ENCODE assay signal across 14 cellular contexts in genomic region chr6:105851181-105851580, GRCh38.
DNase-seq lines count a peak whose midpoint lies in the region; ATAC-seq, FAIRE-seq and TF ChIP-seq lines count a peak whose summit lies in the region.
"Had no signal": no experiment of that assay in that cellular context is flagged by ENCODE, and none has a peak within 500 bp of the region (broad histone marks: within the 10 kb centered on the region; RNA-seq: fewer than 3 reads in every experiment).

No MANE protein-coding gene starts in this region.

- dilution Hi-C loops in IMR-90 (cut with HindIII; ENCODE audit: low sequenced_read_pairs, unreplicated experiment): no loop called here

- H3K9ac ChIP-seq in IMR-90 (ENCODE audit: low read depth, low read length) (no peak overlapping the region), endodermal cell (ENCODE audit: extremely low read depth, low read length, poor library complexity, severe bottlenecking) (no peak overlapping the region), HepG2 (ENCODE audit: insufficient read depth, low read depth, low read length) (no peak overlapping the region)

- peaks cover 5% of the 10 kb centered on the region; the same call in 1 of the 2 replicates for H3K9me1 ChIP-seq in IMR-90 (ENCODE audit: insufficient read depth, low read length)

- TF ChIP-seq POLR2A in IMR-90 (IDR thresholded peaks at IDR 0.05; ENCODE audit: low read depth, low read length): no peak
- TF ChIP-seq POLR2A in HepG2 (IDR thresholded peaks at IDR 0.05; ENCODE audit: insufficient read depth in 1 of 2, low read depth in 2 of 2, low read length in 2 of 2): no peak

- H3K27ac Mint-ChIP-seq in endodermal cell: peak overlapping the region; percentile 22
- H3K27ac Mint-ChIP-seq: activated naive CD4-positive, alpha-beta T cell treated with anti-CD3 and anti-CD28 coated beads, Interleukin-2, amount 50 U/mL, for 72 hours; HFFc6 had no signal

- no peak overlapping the region for H3K56ac ChIP-seq in IMR-90 (ENCODE audit: extremely low read depth, insufficient read depth, low read length)

- 33% methylated on average over 2 of the region's 10 CpGs; no CpG with 5 or more reads in 1 of the 2 experiments for WGBS in IMR-90 (ENCODE audit: extremely low coverage in 2 of 2, insufficient read length in 1 of 2), 2 experiments
- 30 to 41% methylated on average over 4 to 10 of the region's 10 CpGs for WGBS in endodermal cell (ENCODE audit: insufficient coverage in 1 of 2, insufficient read length in 1 of 2), 2 experiments
- WGBS in HepG2 (ENCODE audit: low lambda C conversion rate): 13% methylated on average over 9 of the region's 10 CpGs

- TF ChIP-seq RAD21 in IMR-90 (IDR thresholded peaks at IDR 0.05; ENCODE audit: low read length) (no peak), HepG2 (CRISPR knock-in tag; IDR thresholded peaks at IDR 0.05) (no peak)

- BruUV-seq in IMR-90 (replicated peaks; lab: Mats Ljungman, UMichigan): no TSS peak
- BruUV-seq in HepG2 (replicated peaks; lab: Mats Ljungman, UMichigan): no TSS peak

- H3K27ac ChIP-seq in IMR-90 (ENCODE audit: insufficient read depth, low read length) (no peak overlapping the region), endodermal cell (ENCODE audit: low read depth, low read length) (no peak overlapping the region), lower lobe of right lung (no peak overlapping the region), HepG2 (ENCODE audit: extremely low read length, insufficient read depth, low read length) (no peak overlapping the region), RWPE1 (no peak overlapping the region)

- H4K5ac ChIP-seq in IMR-90 (ENCODE audit: low read depth, low read length): no peak overlapping the region

- H3K4me1 ChIP-seq in IMR-90 (ENCODE audit: control insufficient read depth, insufficient read depth, low read length) (peaks cover 8% of the 10 kb centered on the region), endodermal cell (ENCODE audit: control insufficient read depth, insufficient read depth, low read length) (peaks cover 12% of the 10 kb centered on the region), lower lobe of right lung (peaks cover 6% of the 10 kb centered on the region), HepG2 (ENCODE audit: insufficient read depth, low read length) (no peaks in the 10 kb centered on the region)

- no peak overlapping the region for H4K91ac ChIP-seq in IMR-90 (ENCODE audit: insufficient read depth, low read depth, low read length)

- H3K4ac ChIP-seq in IMR-90 (ENCODE audit: low read depth, low read length): no peak overlapping the region

- H3K36me3 Mint-ChIP-seq in endodermal cell (ENCODE audit: low read depth): peaks cover 4% of the 10 kb centered on the region
- H3K36me3 Mint-ChIP-seq: activated naive CD4-positive, alpha-beta T cell treated with anti-CD3 and anti-CD28 coated beads, Interleukin-2, amount 50 U/mL, for 72 hours had no signal

- H2BK15ac ChIP-seq in IMR-90 (ENCODE audit: low read depth, low read length): no peak overlapping the region

- peaks cover 19% of the 10 kb centered on the region for H3K9me3 Mint-ChIP-seq in endodermal cell
- H3K9me3 Mint-ChIP-seq: activated naive CD4-positive, alpha-beta T cell treated with anti-CD3 and anti-CD28 coated beads, Interleukin-2, amount 50 U/mL, for 72 hours; HFFc6 had no signal

- peak overlapping the region in 1 of 2 experiments; percentile 39; a peak in 1 of 4 replicates for H4K8ac ChIP-seq in IMR-90 (ENCODE audit: low read depth in 2 of 2, low read length in 2 of 2)

- H3K27me3 ChIP-seq in IMR-90 (ENCODE audit: control insufficient read depth, insufficient read depth, low read length) (no peaks in the 10 kb centered on the region), endodermal cell (ENCODE audit: control insufficient read depth, insufficient read depth, low read length, poor library complexity, severe bottlenecking) (no peaks in the 10 kb centered on the region), lower lobe of right lung (ENCODE audit: low read depth) (no peaks in the 10 kb centered on the region), HepG2 (ENCODE audit: control insufficient read depth in 1 of 2, insufficient read depth in 2 of 2, low read length in 2 of 2) (peaks cover 0 to 27% of the 10 kb centered on the region in 2 experiments; a peak in 2 of 5 replicates)

- no peaks in the 10 kb centered on the region for H4K20me1 ChIP-seq in IMR-90 (ENCODE audit: insufficient read depth, low read length)
- H4K20me1 ChIP-seq in HepG2 (ENCODE audit: insufficient read depth, low read length): no peaks in the 10 kb centered on the region

- H3K79me1 ChIP-seq in IMR-90 (ENCODE audit: low read depth in 1 of 2, low read length in 2 of 2): no peaks in the 10 kb centered on the region

- no peaks in the 10 kb centered on the region for H3K9me3 ChIP-seq in IMR-90 (ENCODE audit: control insufficient read depth, insufficient read depth, low read length)
- H3K9me3 ChIP-seq in endodermal cell (ENCODE audit: control insufficient read depth, low read length): peaks cover 6% of the 10 kb centered on the region
- no peaks in the 10 kb centered on the region for H3K9me3 ChIP-seq in lower lobe of right lung
- H3K9me3 ChIP-seq in HepG2 (ENCODE audit: low read length): no peaks in the 10 kb centered on the region

- TF ChIP-seq CTCF in IMR-90 (conservative IDR thresholded peaks at IDR 0.05; ENCODE audit: low read depth, low read length) (no peak), endodermal cell (conservative IDR thresholded peaks at IDR 0.05) (no peak), lower lobe of right lung (IDR thresholded peaks at IDR 0.05) (no peak), HepG2 (CRISPR knock-in tag; IDR thresholded peaks at IDR 0.05) (no peak), RWPE1 (conservative IDR thresholded peaks at IDR 0.05; ENCODE audit: low read depth) (no peak)

- H3K18ac ChIP-seq in IMR-90 (ENCODE audit: low read depth, low read length): no peak overlapping the region

- H2BK120ac ChIP-seq in IMR-90 (ENCODE audit: low read depth, low read length): peak overlapping the region; percentile 40; the same call in 1 of the 2 replicates

- no peak overlapping the region for H2BK20ac ChIP-seq in IMR-90 (ENCODE audit: low read depth, low read length)

- H3K4me3 ChIP-seq in IMR-90 (ENCODE audit: insufficient read depth, low read depth, low read length) (no peak overlapping the region), endodermal cell (ENCODE audit: low read length) (peak overlapping the region; percentile 38), lower lobe of right lung (no peak overlapping the region), HepG2 (replicated peaks in 1 of 3; ENCODE audit: insufficient read depth in 1 of 3, low read depth in 2 of 3, low read length in 3 of 3) (no peak overlapping the region)

- CTCF ChIA-PET in IMR-90 (lab: Yijun Ruan, JAX): no interaction called here
- CTCF ChIA-PET in HepG2 (lab: Yijun Ruan, JAX; ENCODE audit: low intra/inter-chr PET ratio, low total read pairs): no interaction called here
- CTCF ChIA-PET in RWPE1 (lab: Yijun Ruan, JAX): no interaction called here

- H2AK5ac ChIP-seq in IMR-90 (ENCODE audit: low read depth, low read length): no peak overlapping the region

- H3K4me2 ChIP-seq in IMR-90 (ENCODE audit: low read depth, low read length) (no peak overlapping the region), HepG2 (ENCODE audit: low read depth, low read length) (no peak overlapping the region)

- H3K23ac ChIP-seq in IMR-90 (ENCODE audit: low read depth, low read length): no peak overlapping the region

- intact Hi-C loops in IMR-90 (cut with micrococcal nuclease): no loop called here
- intact Hi-C loops in lower lobe of right lung (cut with DNase I): no loop called here
- intact Hi-C loops in HepG2 (cut with micrococcal nuclease; ENCODE audit: unreplicated experiment): no loop called here

- no peak for FAIRE-seq in HepG2 (lab: Jason Lieb, UNC)
- FAIRE-seq: bronchial epithelial cell had no signal

- peak; percentile 70 for ATAC-seq in IMR-90 (ENCODE audit: low read depth)
- ATAC-seq in lower lobe of right lung: peak; percentile 41 to 61
- ATAC-seq in HepG2: no peak
- no peak for ATAC-seq in HG03460 (IDR thresholded peaks at IDR 0.05; ENCODE audit: unreplicated experiment)
- ATAC-seq: activated naive CD4-positive, alpha-beta T cell treated with anti-CD3 and anti-CD28 coated beads, Interleukin-2, amount 50 U/mL, for 72 hours had no signal

- H3K4me3 Mint-ChIP-seq in endodermal cell: no peak overlapping the region
- H3K4me3 Mint-ChIP-seq: HFFc6 had no signal

- POLR2A ChIA-PET in IMR-90 (lab: Charles Lee; ENCODE audit: unreplicated experiment) (no interaction called here), HepG2 (lab: Yijun Ruan, JAX) (no interaction called here), RWPE1 (lab: Yijun Ruan, JAX; ENCODE audit: low non-redundant PET) (no interaction called here)

- 0 out of 2 replicates have a peak overlapping the region, but pooled peaks have one; percentile 4 for H3K14ac ChIP-seq in IMR-90 (replicated peaks; ENCODE audit: low read depth, low read length)

- TF ChIP-seq EP300 in HepG2 (IDR thresholded peaks at IDR 0.05; ENCODE audit: low read depth in 2 of 2, low read length in 2 of 2) (no peak), HepG2 (CRISPR knock-in tag; IDR thresholded peaks at IDR 0.05; ENCODE audit: borderline replicate concordance) (no peak)

- H2BK5ac ChIP-seq in IMR-90 (ENCODE audit: low read depth, low read length, poor library complexity, severe bottlenecking): no peak overlapping the region

- DNase-seq in AG08395 (ENCODE audit: low spot score): peak; percentile 62
- peak; percentile 51 for DNase-seq in IMR-90
- DNase-seq in endodermal cell: peak; percentile 78
- no peak for DNase-seq in lower lobe of right lung
- DNase-seq in HepG2 (ENCODE audit: low spot score): no peak
- no peak for DNase-seq in RWPE1 (ENCODE audit: low spot score)
- no peak for DNase-seq in NCI-H345 treated with DMSO at 0.1 percent for 48 hours (lab: John Stamatoyannopoulos, UW; ENCODE audit: unreplicated experiment)
- DNase-seq: activated CD4-positive, alpha-beta T cell treated with anti-CD3 and anti-CD28 coated beads for 1 hour; activated CD8-positive, alpha-beta memory T cell treated with anti-CD3 and anti-CD28 coated beads, Interleukin-2, amount 50 U/mL, for 48 hours; Calu3; HFFc6 had no signal

- no peaks in the 10 kb centered on the region for H3K79me2 ChIP-seq in HepG2 (ENCODE audit: insufficient read depth, low read length)

- in situ Hi-C loops in IMR-90 (cut with MboI; ENCODE audit: low sequenced_read_pairs) (no loop called here), HepG2 (cut with HindIII; ENCODE audit: extremely low pct_ligation_motif_present, low pct_unique_long_range_greater_than_20kb) (no loop called here)

- H3K4me1 Mint-ChIP-seq in endodermal cell: peaks cover 23% of the 10 kb centered on the region

- H2AFZ ChIP-seq in IMR-90 (replicated peaks; ENCODE audit: low read length, poor library complexity): peak overlapping the region; percentile 54
- H2AFZ ChIP-seq in HepG2 (ENCODE audit: low read length): no peak overlapping the region

- peak overlapping the region; percentile 29 for H2AK9ac ChIP-seq in IMR-90 (replicated peaks; ENCODE audit: low read depth, low read length, poor library complexity)

- H3K36me3 ChIP-seq in IMR-90 (ENCODE audit: control insufficient read depth, insufficient read depth, low read length) (no peaks in the 10 kb centered on the region), endodermal cell (ENCODE audit: control insufficient read depth, insufficient read depth, low read length) (no peaks in the 10 kb centered on the region), lower lobe of right lung (no peaks in the 10 kb centered on the region), HepG2 (replicated peaks in 1 of 2; ENCODE audit: control insufficient read depth in 1 of 2, insufficient read depth in 2 of 2, low read length in 2 of 2) (no peaks in the 10 kb centered on the region)

- H3K27me3 Mint-ChIP-seq in endodermal cell (ENCODE audit: insufficient read depth): peaks cover 2% of the 10 kb centered on the region

Comparison
In these comparisons a context has a peak if more than half of its experiments do, and no peak if none do; other contexts are left out.
1. DNase-seq: peak in AG08395 (single experiment), IMR-90 (single experiment) and endodermal cell (single experiment); none in lower lobe of right lung (single experiment), HepG2 (single experiment), RWPE1 (single experiment) and NCI-H345 treated with DMSO at 0.1 percent for 48 hours (single experiment).
2. ATAC-seq: peak in IMR-90 (single experiment) and lower lobe of right lung (2 of 2); none in HepG2 (single experiment) and HG03460 (single experiment).